In the genomic region with DNA sequence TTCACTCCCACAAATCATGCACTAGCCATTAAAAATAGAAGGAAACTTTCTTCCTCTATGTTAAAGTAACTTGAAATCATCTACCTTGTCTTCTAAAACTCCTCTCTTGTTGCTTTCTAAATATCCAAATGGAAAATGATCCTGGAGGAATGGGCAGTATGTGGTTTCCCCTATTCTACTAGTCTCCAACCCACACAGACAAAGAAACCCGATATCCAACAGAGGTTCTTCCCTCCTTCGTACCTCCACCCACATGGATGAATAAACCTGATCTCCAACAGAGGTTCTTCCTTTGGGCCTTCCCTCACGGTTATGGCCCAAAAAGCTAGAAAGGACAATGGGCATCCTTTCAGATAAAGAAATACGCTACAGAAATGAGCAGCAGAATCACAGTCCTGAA, we compare ENCODE assay signal across 13 cellular contexts.
DNase-seq lines count a peak whose midpoint lies in the region; ATAC-seq and TF ChIP-seq lines count a peak whose summit lies in the region.
"Had no signal": no experiment of that assay in that cellular context is flagged by ENCODE, and none has a peak within 500 bp of the region (broad histone marks: within the 10 kb centered on the region; RNA-seq: fewer than 3 reads in every experiment).

No MANE protein-coding gene starts in this region.

- H3K36me3 Mint-ChIP-seq in endodermal cell (ENCODE audit: low read depth) = no peaks in the 10 kb centered on the region

- H3K27me3 Mint-ChIP-seq in endodermal cell (ENCODE audit: insufficient read depth) = no peaks in the 10 kb centered on the region

- no peaks in the 10 kb centered on the region for H3K36me3 ChIP-seq in BE2C
- H3K36me3 ChIP-seq in HEK293 (ENCODE audit: control insufficient read depth in 2 of 2, insufficient read depth in 1 of 2, low read length in 2 of 2) = no peaks in the 10 kb centered on the region
- H3K36me3 ChIP-seq in endodermal cell (ENCODE audit: control insufficient read depth, insufficient read depth, low read length) = no peaks in the 10 kb centered on the region
- H3K36me3 ChIP-seq in trophoblast cell (ENCODE audit: control insufficient read depth in 1 of 2, insufficient read depth in 2 of 2, low read length in 2 of 2) = no peaks in the 10 kb centered on the region
- H3K36me3 ChIP-seq: HAP-1 had no signal

- H3K27ac ChIP-seq in HEK293 (ENCODE audit: extremely low read depth, low read depth, low read length) = no peak overlapping the region
- H3K27ac ChIP-seq in endodermal cell (ENCODE audit: low read depth, low read length) = no peak overlapping the region
- no peak overlapping the region for H3K27ac ChIP-seq in trophoblast cell (ENCODE audit: low read depth, low read length)
- H3K27ac ChIP-seq: 22Rv1; A549; BLaER1 treated with 17β-estradiol and CSF1 and Interleukin-3, amounts not matched to agents 10 nM and 100 nM had no signal

- POLR2A ChIA-PET in HEK293 (lab: Yijun Ruan, JAX) = no interaction called here

- H3K79me1 ChIP-seq in trophoblast cell (ENCODE audit: low read length) = peaks cover 6% of the 10 kb centered on the region

- H4K8ac ChIP-seq in trophoblast cell (ENCODE audit: low read depth, low read length) = no peak overlapping the region

- no peak overlapping the region for H3K23ac ChIP-seq in trophoblast cell (ENCODE audit: low read length)

- no peak overlapping the region for H3K4ac ChIP-seq in trophoblast cell (ENCODE audit: low read depth, low read length)

- no peak overlapping the region for H3K4me2 ChIP-seq in trophoblast cell (ENCODE audit: low read length)
- H3K4me2 ChIP-seq: A549; BLaER1 treated with 17β-estradiol and CSF1 and Interleukin-3, amounts not matched to agents 10 nM and 100 nM had no signal

- TF ChIP-seq CTCF in BE2C (IDR thresholded peaks at IDR 0.05; ENCODE audit: low read depth, low read length) (no peak), HEK293 (tag by site-specific recombination; IDR thresholded peaks at IDR 0.05) (no peak), endodermal cell (conservative IDR thresholded peaks at IDR 0.05) (no peak)

- no peak overlapping the region for H3K9ac ChIP-seq in endodermal cell (ENCODE audit: extremely low read depth, low read length, poor library complexity, severe bottlenecking)
- H3K9ac ChIP-seq in trophoblast cell (ENCODE audit: low read length) = no peak overlapping the region
- H3K9ac ChIP-seq: BLaER1 treated with 17β-estradiol and CSF1 and Interleukin-3, amounts not matched to agents 10 nM and 100 nM had no signal

- H2BK12ac ChIP-seq in trophoblast cell (ENCODE audit: low read length) = no peak overlapping the region

- H3K4me1 ChIP-seq in BE2C = peaks cover 22% of the 10 kb centered on the region
- no peaks in the 10 kb centered on the region; the same call in 1 of the 2 replicates for H3K4me1 ChIP-seq in HEK293 (ENCODE audit: control insufficient read depth, insufficient read depth, low read length)
- no peaks in the 10 kb centered on the region for H3K4me1 ChIP-seq in endodermal cell (ENCODE audit: control insufficient read depth, insufficient read depth, low read length)
- peaks cover 11 to 23% of the 10 kb centered on the region in 2 experiments for H3K4me1 ChIP-seq in trophoblast cell (ENCODE audit: control insufficient read depth in 1 of 2, insufficient read depth in 2 of 2, low read length in 2 of 2)
- H3K4me1 ChIP-seq: A549, Caco-2, HAP-1 had no signal

- H3K14ac ChIP-seq in trophoblast cell (ENCODE audit: low read length) = peak overlapping the region; percentile 48

- H3K18ac ChIP-seq in trophoblast cell (ENCODE audit: low read length) = no peak overlapping the region

- peak overlapping the region; percentile 75 for H3K4me3 ChIP-seq in BE2C (ENCODE audit: low read depth, low read length)
- H3K4me3 ChIP-seq in HEK293 (ENCODE audit: low read depth, low read length) = no peak overlapping the region
- no peak overlapping the region for H3K4me3 ChIP-seq in endodermal cell (ENCODE audit: low read length)
- H3K4me3 ChIP-seq in trophoblast cell (ENCODE audit: low read depth, low read length) = no peak overlapping the region
- H3K4me3 ChIP-seq: A549; BLaER1 treated with 17β-estradiol and CSF1 and Interleukin-3, amounts not matched to agents 10 nM and 100 nM; HAP-1 had no signal

- H3K9me3 Mint-ChIP-seq in endodermal cell = no peaks in the 10 kb centered on the region

- H2BK120ac ChIP-seq in trophoblast cell (ENCODE audit: insufficient read depth, low read length, poor library complexity) = no peak overlapping the region

- no peaks in the 10 kb centered on the region for H3K79me2 ChIP-seq in trophoblast cell (ENCODE audit: control insufficient read depth, insufficient read depth, low read length, poor library complexity)

- H4K91ac ChIP-seq in trophoblast cell (ENCODE audit: low read depth, low read length) = peak overlapping the region; percentile 52

- no peak overlapping the region for H4K12ac ChIP-seq in trophoblast cell (ENCODE audit: low read depth, low read length)

- no peaks in the 10 kb centered on the region for H3K9me3 ChIP-seq in BE2C
- H3K9me3 ChIP-seq in HEK293 (ENCODE audit: control insufficient read depth, insufficient read depth, low read depth, low read length) = no peaks in the 10 kb centered on the region
- H3K9me3 ChIP-seq in endodermal cell (ENCODE audit: control insufficient read depth, low read length) = no peaks in the 10 kb centered on the region
- H3K9me3 ChIP-seq in trophoblast cell (ENCODE audit: insufficient read depth, low read depth, low read length) = no peaks in the 10 kb centered on the region
- H3K9me3 ChIP-seq: A549, Caco-2, HAP-1 had no signal

- no peak overlapping the region for H3K27ac Mint-ChIP-seq in endodermal cell

- whole genome bisulfite sequencing in endodermal cell (ENCODE audit: insufficient coverage in 1 of 2, insufficient read length in 1 of 2), 2 experiments = 73 to 88% methylated on average over 3 to 4 of the region's 4 CpGs
- no CpG with 5 or more reads among the region's 4 CpGs for WGBS in trophoblast cell (ENCODE audit: extremely low coverage, insufficient coverage, insufficient read length)

- CTCF ChIA-PET in HEK293 (lab: Yijun Ruan, JAX) = interaction anchor here (0.7 to 1.4 kb wide), 3 partner anchors 36 to 55 kb away, joined by 3 read pairs; no protein-coding TSS in a partner anchor

- no peak overlapping the region for H2AFZ ChIP-seq in trophoblast cell (ENCODE audit: insufficient read depth, low read length, poor library complexity)

- ATAC-seq in GM18867 (IDR thresholded peaks at IDR 0.05; ENCODE audit: unreplicated experiment) (no peak), HG03378 (IDR thresholded peaks at IDR 0.05; ENCODE audit: unreplicated experiment) (no peak)
- ATAC-seq: A549 had no signal

- DNase-seq in BE2C (no peak), endodermal cell (peak; percentile 10), trophoblast cell (no peak), putamen (ENCODE audit: low spot score) (no peak)
- DNase-seq: Caco-2, KG1 had no signal

- no peak overlapping the region for H3K4me3 Mint-ChIP-seq in endodermal cell

- peak overlapping the region; percentile 58 for H2BK5ac ChIP-seq in trophoblast cell (ENCODE audit: low read depth, low read length, poor library complexity)

- no peaks in the 10 kb centered on the region for H3K4me1 Mint-ChIP-seq in endodermal cell

- no peaks in the 10 kb centered on the region for H3K27me3 ChIP-seq in BE2C
- H3K27me3 ChIP-seq in endodermal cell (ENCODE audit: control insufficient read depth, insufficient read depth, low read length, poor library complexity, severe bottlenecking) = no peaks in the 10 kb centered on the region
- H3K27me3 ChIP-seq in trophoblast cell (ENCODE audit: insufficient read depth, low read length) = no peaks in the 10 kb centered on the region
- H3K27me3 ChIP-seq: BLaER1 treated with 17β-estradiol and CSF1 and Interleukin-3, amounts not matched to agents 10 nM and 100 nM had no signal

- H2AK5ac ChIP-seq in trophoblast cell (ENCODE audit: low read length) = no peak overlapping the region

TF ChIP-seq in HEK293, 187 proteins besides CTCF, POLR2A, EP300 and RAD21:
- TF ChIP-seq ZFHX2 (tag by site-specific recombination; conservative IDR thresholded peaks at IDR 0.05) (peak; percentile 88), ZIC2 (tag by site-specific recombination; IDR thresholded peaks at IDR 0.05) (no peak), ZNF654 (tag by site-specific recombination; IDR thresholded peaks at IDR 0.05; ENCODE audit: low read depth) (no peak), FEZF1 (tag by site-specific recombination; IDR thresholded peaks at IDR 0.05) (no peak), EGR2 (tag by site-specific recombination; IDR thresholded peaks at IDR 0.05; ENCODE audit: low read depth) (peak; percentile 88)
- TF ChIP-seq, protein P1, sequence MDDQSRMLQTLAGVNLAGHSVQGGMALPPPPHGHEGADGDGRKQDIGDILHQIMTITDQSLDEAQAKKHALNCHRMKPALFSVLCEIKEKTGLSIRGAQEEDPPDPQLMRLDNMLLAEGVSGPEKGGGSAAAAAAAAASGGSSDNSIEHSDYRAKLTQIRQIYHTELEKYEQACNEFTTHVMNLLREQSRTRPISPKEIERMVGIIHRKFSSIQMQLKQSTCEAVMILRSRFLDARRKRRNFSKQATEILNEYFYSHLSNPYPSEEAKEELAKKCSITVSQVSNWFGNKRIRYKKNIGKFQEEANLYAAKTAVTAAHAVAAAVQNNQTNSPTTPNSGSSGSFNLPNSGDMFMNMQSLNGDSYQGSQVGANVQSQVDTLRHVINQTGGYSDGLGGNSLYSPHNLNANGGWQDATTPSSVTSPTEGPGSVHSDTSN (CRISPR knock-in tag; IDR thresholded peaks at IDR 0.05) = no peak
